In the genomic region with DNA sequence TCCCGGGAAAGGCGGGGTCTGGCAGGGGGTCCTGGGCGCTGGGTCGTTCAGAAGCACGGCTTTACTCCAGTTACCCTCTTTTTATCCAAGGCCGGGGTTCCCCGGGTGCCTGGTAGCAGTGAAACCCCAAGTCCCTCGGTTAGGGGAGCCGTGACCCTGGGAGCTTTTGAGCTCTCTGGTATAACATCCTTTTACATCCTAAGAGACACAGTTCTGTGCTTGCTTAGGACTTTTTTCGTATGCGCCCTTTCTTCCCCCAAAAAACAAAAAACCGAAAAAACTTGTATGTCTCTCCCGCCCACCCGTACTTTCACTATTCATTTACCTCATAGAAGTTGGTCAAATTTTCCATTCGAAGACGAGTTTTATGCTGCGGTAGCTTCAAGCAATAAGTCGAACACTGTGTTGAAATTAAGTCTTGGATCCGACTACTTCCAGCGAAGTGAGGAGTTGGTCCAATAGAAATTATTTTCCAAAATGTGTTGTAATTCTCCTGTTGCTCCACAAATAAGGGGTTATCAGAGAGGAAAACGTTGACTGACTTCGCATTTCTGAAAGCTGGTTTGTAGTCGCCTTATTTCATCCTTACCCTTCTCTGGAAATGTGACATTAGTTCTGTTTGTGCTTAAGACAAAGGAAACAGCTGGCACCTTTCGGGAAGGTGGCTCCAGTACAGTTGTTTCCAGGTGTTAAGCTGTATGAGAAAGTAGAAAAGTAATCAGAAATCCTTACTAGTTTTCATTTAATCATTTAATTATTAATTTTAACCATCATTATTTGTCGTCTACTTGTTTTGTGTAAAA, we compare ENCODE assay signal across 8 cellular contexts. TPM values are rescaled to one million over a fixed set of nuclear protein-coding genes. Genes with fewer than 3 reads are reported as not detected.
DNase-seq lines count a peak whose midpoint lies in the region; ATAC-seq and FAIRE-seq lines count a peak whose summit lies in the region.

No MANE protein-coding gene starts in this region.

- H3K4me1 ChIP-seq in neuron (ENCODE audit: insufficient read depth, low read length) = peaks cover 16% of the 10 kb centered on the region

- DNase-seq in NCI-H82 (lab: John Stamatoyannopoulos, UW) (peak; percentile 27), NCI-H82 treated with DMSO at 0.1 percent for 48 hours (lab: John Stamatoyannopoulos, UW; ENCODE audit: unreplicated experiment) (no peak), NCI-H1105 (lab: John Stamatoyannopoulos, UW) (peak; percentile 21), fibroblast of peridontal ligament (ENCODE audit: extremely low read depth) (peak; percentile 85), urothelium cell line (ENCODE audit: low spot score) (peak; percentile 20)
- peak; percentile 68 for DNase-seq in activated CD8-positive, alpha-beta T cell treated with anti-CD3 and anti-CD28 coated beads, Interleukin-2, amount 10 ng/mL, durations not matched to agents 7 days and 5 days

- H3K27me3 ChIP-seq in neuron (ENCODE audit: insufficient read depth, low read length) = no peaks in the 10 kb centered on the region

- no peaks in the 10 kb centered on the region for H3K9me3 Mint-ChIP-seq in activated CD8-positive, alpha-beta T cell treated with anti-CD3 and anti-CD28 coated beads, Interleukin-2, amount 10 ng/mL, durations not matched to agents 7 days and 5 days (ENCODE audit: insufficient read depth)

- peaks cover 39% of the 10 kb centered on the region for H3K4me1 Mint-ChIP-seq in activated CD8-positive, alpha-beta T cell treated with anti-CD3 and anti-CD28 coated beads, Interleukin-2, amount 10 ng/mL, durations not matched to agents 7 days and 5 days (ENCODE audit: low read depth)

- H3K4me3 ChIP-seq in neuron (ENCODE audit: low read length) = peak overlapping the region; percentile 98

- peak overlapping the region; percentile 82 for H3K27ac Mint-ChIP-seq in activated CD8-positive, alpha-beta T cell treated with anti-CD3 and anti-CD28 coated beads, Interleukin-2, amount 10 ng/mL, durations not matched to agents 7 days and 5 days

- H3K4me3 Mint-ChIP-seq in activated CD8-positive, alpha-beta T cell treated with anti-CD3 and anti-CD28 coated beads, Interleukin-2, amount 10 ng/mL, durations not matched to agents 7 days and 5 days = peak overlapping the region; percentile 76

- no peaks in the 10 kb centered on the region for H3K36me3 ChIP-seq in neuron (ENCODE audit: insufficient read depth, low read length)

- CTCF ChIA-PET in activated CD8-positive, alpha-beta T cell treated with anti-CD3 and anti-CD28 coated beads, Interleukin-2, amount 10 ng/mL, durations not matched to agents 7 days and 5 days (lab: Charles Lee) = interaction anchor here (0.7 to 1.9 kb wide), 29 partner anchors 12 to 706 kb away, joined by 3 to 20 read pairs (median 3); no protein-coding TSS in a partner anchor

- peak overlapping the region; percentile 100 for H2AFZ ChIP-seq in neuron (ENCODE audit: low read depth, low read length)

- H3K36me3 Mint-ChIP-seq in activated CD8-positive, alpha-beta T cell treated with anti-CD3 and anti-CD28 coated beads, Interleukin-2, amount 10 ng/mL, durations not matched to agents 7 days and 5 days (ENCODE audit: low read depth) = peaks cover 16% of the 10 kb centered on the region

- ATAC-seq in HG02588 (IDR thresholded peaks at IDR 0.05; ENCODE audit: unreplicated experiment) = peak; percentile 7
- peak; percentile 20 for ATAC-seq in activated CD8-positive, alpha-beta T cell treated with anti-CD3 and anti-CD28 coated beads, Interleukin-2, amount 10 ng/mL, durations not matched to agents 7 days and 5 days

- no peak for FAIRE-seq in urothelium cell line (lab: Jason Lieb, UNC)

- H3K9me3 ChIP-seq in neuron (ENCODE audit: low read length) = no peaks in the 10 kb centered on the region

- POLR2A ChIA-PET in activated CD8-positive, alpha-beta T cell treated with anti-CD3 and anti-CD28 coated beads, Interleukin-2, amount 10 ng/mL, durations not matched to agents 7 days and 5 days (lab: Charles Lee) = interaction anchor here (0.6 to 1.7 kb wide), 15 partner anchors 12 to 629 kb away, joined by 3 to 18 read pairs (median 3); no protein-coding TSS in a partner anchor

- H3K27me3 Mint-ChIP-seq in activated CD8-positive, alpha-beta T cell treated with anti-CD3 and anti-CD28 coated beads, Interleukin-2, amount 10 ng/mL, durations not matched to agents 7 days and 5 days (ENCODE audit: low read depth) = no peaks in the 10 kb centered on the region

RNA-seq across cellular contexts. Expression of a gene that starts 0.8 kb away (rescaled TPM):
- 10 to 100 TPM; 13.7 to 13.9 TPM for total RNA-seq in activated CD8-positive, alpha-beta T cell treated with anti-CD3 and anti-CD28 coated beads, Interleukin-2, amount 10 ng/mL, durations not matched to agents 7 days and 5 days
